ENCODE assay signal across 17 cellular contexts in genomic region chr3:172467170-172467824, GRCh38. TPM values are rescaled to one million over a fixed set of nuclear protein-coding genes. Genes with fewer than 3 reads are reported as not detected.
DNase-seq lines count a peak whose midpoint lies in the region; ATAC-seq, FAIRE-seq and TF ChIP-seq lines count a peak whose summit lies in the region.
"Had no signal": no experiment of that assay in that cellular context is flagged by ENCODE, and none has a peak within 500 bp of the region (broad histone marks: within the 10 kb centered on the region; RNA-seq: fewer than 3 reads in every experiment).

No MANE protein-coding gene starts in this region.

- H3K27ac Mint-ChIP-seq in astrocyte (ENCODE audit: unreplicated experiment) = peak overlapping the region; percentile 68
- H3K27ac Mint-ChIP-seq in CD8-positive, alpha-beta memory T cell = no peak overlapping the region
- H3K27ac Mint-ChIP-seq: natural killer cell had no signal

- H3K4me1 Mint-ChIP-seq in astrocyte (ENCODE audit: low read depth, unreplicated experiment) = peaks cover 24% of the 10 kb centered on the region
- no peaks in the 10 kb centered on the region for H3K4me1 Mint-ChIP-seq in CD8-positive, alpha-beta memory T cell
- H3K4me1 Mint-ChIP-seq: natural killer cell had no signal

- no peaks in the 10 kb centered on the region for H4K20me1 ChIP-seq in astrocyte (ENCODE audit: insufficient read depth, low read length)

- no peaks in the 10 kb centered on the region for H3K27me3 ChIP-seq in astrocyte (ENCODE audit: insufficient read depth, low read length)
- no peaks in the 10 kb centered on the region for H3K27me3 ChIP-seq in CD8-positive, alpha-beta memory T cell (ENCODE audit: insufficient read depth, low read length, poor library complexity, severe bottlenecking)
- H3K27me3 ChIP-seq: SJSA1 had no signal

- no peak overlapping the region for H3K4me3 ChIP-seq in AG09309 (ENCODE audit: control insufficient read depth, low read depth, low read length)
- no peak overlapping the region for H3K4me3 ChIP-seq in astrocyte (ENCODE audit: insufficient read depth, low read depth, low read length)
- H3K4me3 ChIP-seq in CD8-positive, alpha-beta memory T cell (ENCODE audit: low read length) = no peak overlapping the region
- H3K4me3 ChIP-seq: SJSA1 had no signal

- no peak overlapping the region for H3K4me3 Mint-ChIP-seq in astrocyte (ENCODE audit: unreplicated experiment)
- no peak overlapping the region for H3K4me3 Mint-ChIP-seq in CD8-positive, alpha-beta memory T cell
- H3K4me3 Mint-ChIP-seq: natural killer cell had no signal

- TF ChIP-seq CTCF in AG09309 (IDR thresholded peaks at IDR 0.05; ENCODE audit: control insufficient read depth, insufficient read depth, low read depth, low read length, missing control alignments) (no peak), astrocyte (IDR thresholded peaks at IDR 0.05; ENCODE audit: insufficient read depth, low read depth, low read length) (no peak)

- peaks cover 9% of the 10 kb centered on the region for H3K4me1 ChIP-seq in astrocyte (ENCODE audit: insufficient read depth, low read length)
- H3K4me1 ChIP-seq in CD8-positive, alpha-beta memory T cell (ENCODE audit: insufficient read depth, low read length) = no peaks in the 10 kb centered on the region

- POLR2A ChIA-PET in CD8-positive, alpha-beta memory T cell (lab: Charles Lee) = no interaction called here

- DNase-seq in AG09309 (ENCODE audit: low read depth) (peak; percentile 5), HS-27A (ENCODE audit: low read depth) (peak; percentile 54), astrocyte (ENCODE audit: low read depth) (peak; percentile 74), kidney glomerular epithelial cell (lab: John Stamatoyannopoulos, UW) (peak; percentile 62), Right ventricle myocardium inferior (ENCODE audit: missing footprints) (no peak), NCI-H1930 (lab: John Stamatoyannopoulos, UW) (no peak)
- DNase-seq in CD8-positive, alpha-beta memory T cell = no peak
- DNase-seq: activated T-cell treated with anti-CD3 and anti-CD28 coated beads for 4 hours, anterior cingulate cortex, C1 segment of cervical spinal cord, natural killer cell, NCI-H2227 treated with DMSO at 0.1 percent for 48 hours, small intestine, WERI-Rb-1 had no signal

- CTCF ChIA-PET in CD8-positive, alpha-beta memory T cell (lab: Charles Lee) = interaction anchor here (1.0 to 1.5 kb wide), 2 partner anchors 9 to 10 kb away, joined by 3 to 4 read pairs; no protein-coding TSS in a partner anchor

- H3K27ac ChIP-seq in astrocyte (ENCODE audit: low read depth, low read length) = no peak overlapping the region
- no peak overlapping the region for H3K27ac ChIP-seq in CD8-positive, alpha-beta memory T cell (ENCODE audit: low read depth, low read length)
- H3K27ac ChIP-seq: SJSA1, WERI-Rb-1 had no signal

- no peaks in the 10 kb centered on the region for H3K9me3 Mint-ChIP-seq in astrocyte (ENCODE audit: unreplicated experiment)
- H3K9me3 Mint-ChIP-seq in CD8-positive, alpha-beta memory T cell = peaks cover 0 to 6% (median 2%) of the 10 kb centered on the region in 5 donors

- H3K79me2 ChIP-seq in astrocyte (ENCODE audit: insufficient read depth, low read length) = no peaks in the 10 kb centered on the region

- H3K9me3 ChIP-seq in astrocyte (ENCODE audit: insufficient read depth, low read depth, low read length) = no peaks in the 10 kb centered on the region
- H3K9me3 ChIP-seq in CD8-positive, alpha-beta memory T cell (ENCODE audit: low read length) = no peaks in the 10 kb centered on the region
- H3K9me3 ChIP-seq: SJSA1 had no signal

- no peaks in the 10 kb centered on the region for H3K27me3 Mint-ChIP-seq in astrocyte (ENCODE audit: low read depth, unreplicated experiment)
- peaks cover 7 to 33% of the 10 kb centered on the region in 2 donors for H3K27me3 Mint-ChIP-seq in CD8-positive, alpha-beta memory T cell

- intact Hi-C loops in Right ventricle myocardium inferior (cut with DNase I) = no loop called here

- no peaks in the 10 kb centered on the region for H3K36me3 ChIP-seq in astrocyte (ENCODE audit: insufficient read depth, low read length)
- no peaks in the 10 kb centered on the region for H3K36me3 ChIP-seq in CD8-positive, alpha-beta memory T cell (ENCODE audit: insufficient read depth, low read length)
- H3K36me3 ChIP-seq: SJSA1, WERI-Rb-1 had no signal

- no peak overlapping the region for H2AFZ ChIP-seq in astrocyte (ENCODE audit: low read depth, low read length)

- H3K4me2 ChIP-seq in astrocyte (ENCODE audit: low read length) = no peak overlapping the region

- peak; percentile 69 for FAIRE-seq in astrocyte (lab: Jason Lieb, UNC)
- FAIRE-seq: small intestine had no signal

- ATAC-seq in GM21825 (IDR thresholded peaks at IDR 0.05; ENCODE audit: unreplicated experiment) (no peak), Right ventricle myocardium inferior (no peak)
- ATAC-seq: natural killer cell had no signal

- H3K36me3 Mint-ChIP-seq in astrocyte (ENCODE audit: low read depth, unreplicated experiment) = no peaks in the 10 kb centered on the region
- H3K36me3 Mint-ChIP-seq in CD8-positive, alpha-beta memory T cell = peaks cover 0 to 12% (median 2%) of the 10 kb centered on the region in 3 donors

- H3K9ac ChIP-seq in astrocyte (ENCODE audit: low read length) = no peak overlapping the region

RNA-seq across cellular contexts. Expression of gene GHSR, which starts 19.0 kb away (rescaled TPM):
- not detected in 2 replicates for total RNA-seq in astrocyte
- not detected for total RNA-seq in Right ventricle myocardium inferior
- total RNA-seq in CD8-positive, alpha-beta memory T cell = not detected
- not detected for polyA plus RNA-seq in CD8-positive, alpha-beta memory T cell
- total RNA-seq: SJSA1, ureter had no signal
- polyA plus RNA-seq: small intestine had no signal

RNA-seq across cellular contexts. Expression of gene TNFSF10, which starts 55.9 kb away (rescaled TPM):
- total RNA-seq in astrocyte (1.8 and 6.1 TPM in 2 replicates), Right ventricle myocardium inferior (15.7 TPM)
- total RNA-seq in CD8-positive, alpha-beta memory T cell = 10 to 100 TPM; 38.2 to 41.9 TPM
- polyA plus RNA-seq in CD8-positive, alpha-beta memory T cell = 48.1 TPM

Comparison
In these comparisons a context has a peak if more than half of its experiments do, and no peak if none do; other contexts are left out.
1. DNase-seq: peak in AG09309 (single experiment), HS-27A (single experiment), astrocyte (single experiment) and kidney glomerular epithelial cell (single experiment); none in Right ventricle myocardium inferior (single experiment), CD8-positive, alpha-beta memory T cell (0 of 5) and NCI-H1930 (0 of 2).